ENCODE assay signal across 16 cellular contexts in the genomic region with DNA sequence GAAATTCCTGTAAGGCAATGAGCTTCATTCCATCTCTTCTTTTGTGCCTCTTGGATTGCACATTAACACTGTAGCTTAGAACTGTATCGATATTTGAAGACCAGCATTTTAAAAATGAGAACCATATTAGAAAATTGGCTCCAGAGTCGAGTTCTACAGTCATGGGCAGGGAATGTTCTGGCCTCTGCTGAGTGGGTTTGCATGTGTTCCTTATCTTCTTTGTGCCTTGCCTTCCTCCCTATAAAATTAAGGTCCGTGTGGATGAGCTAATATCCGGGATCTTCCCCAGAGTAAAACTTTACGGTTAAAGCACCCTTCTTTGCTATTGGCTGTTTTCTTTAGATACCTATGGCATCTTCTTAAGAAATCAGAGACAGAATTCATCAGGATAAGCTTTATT.
A peak's percentile ranks its signal among the peaks of the same experiment; 100 is the strongest.
DNase-seq lines count a peak whose midpoint lies in the region; FAIRE-seq and TF ChIP-seq lines count a peak whose summit lies in the region.
"Had no signal": no experiment of that assay in that cellular context is flagged by ENCODE, and none has a peak within 500 bp of the region (broad histone marks: within the 10 kb centered on the region; RNA-seq: fewer than 3 reads in every experiment).

No MANE protein-coding gene starts in this region.

- no peaks in the 10 kb centered on the region for H3K9me3 ChIP-seq in endothelial cell of umbilical vein (replicated peaks; ENCODE audit: control insufficient read depth, insufficient read depth, low read length)
- H3K9me3 ChIP-seq in mammary epithelial cell (replicated peaks; ENCODE audit: insufficient read depth, low read length), result no peaks in the 10 kb centered on the region
- H3K9me3 ChIP-seq: vagina had no signal

- TF ChIP-seq CTCF in AG10803 (conservative IDR thresholded peaks at IDR 0.05; ENCODE audit: low read length) (no peak), endothelial cell of umbilical vein (IDR thresholded peaks at IDR 0.05; ENCODE audit: extremely low read depth in 1 of 2, insufficient read depth in 1 of 2, low read depth in 1 of 2, low read length in 2 of 2) (no peak), mammary epithelial cell (conservative IDR thresholded peaks at IDR 0.05 in 1 of 2, IDR thresholded peaks at IDR 0.05 in 1 of 2; ENCODE audit: extremely low read depth in 1 of 2, insufficient read depth in 1 of 2, low read depth in 1 of 2, low read length in 2 of 2) (no peak)

- no peak for TF ChIP-seq POLR2A in endothelial cell of umbilical vein (IDR thresholded peaks at IDR 0.05; ENCODE audit: low read depth, low read length)
- TF ChIP-seq POLR2A in GM12891 (IDR thresholded peaks at IDR 0.05; ENCODE audit: low read depth, low read length), result no peak

- POLR2A ChIA-PET in endothelial cell of umbilical vein (lab: Charles Lee), result no interaction called here

- H3K9ac ChIP-seq in endothelial cell of umbilical vein (replicated peaks; ENCODE audit: extremely low read depth, insufficient read depth, low read length) (no peak overlapping the region), mammary epithelial cell (ENCODE audit: insufficient read depth, low read length) (no peak overlapping the region)

- H3K4me2 ChIP-seq in endothelial cell of umbilical vein (ENCODE audit: insufficient read depth, low read length) (no peak overlapping the region), mammary epithelial cell (ENCODE audit: insufficient read depth, low read depth, low read length) (no peak overlapping the region)

- CTCF ChIA-PET in endothelial cell of umbilical vein (lab: Charles Lee), result interaction anchor here (0.9 to 1.4 kb wide), 5 partner anchors 13 to 206 kb away, joined by 3 to 4 read pairs (median 3); no protein-coding TSS in a partner anchor
- CTCF ChIA-PET in mammary epithelial cell (lab: Charles Lee; ENCODE audit: low non-redundant PET), result no interaction called here

- no peaks in the 10 kb centered on the region for H3K4me1 ChIP-seq in endothelial cell of umbilical vein (ENCODE audit: control insufficient read depth, extremely low read depth, insufficient read depth, low read length)
- no peaks in the 10 kb centered on the region for H3K4me1 ChIP-seq in mammary epithelial cell (ENCODE audit: insufficient read depth, low read length)
- H3K4me1 ChIP-seq: vagina had no signal

- no peak overlapping the region for H3K27ac ChIP-seq in endothelial cell of umbilical vein (ENCODE audit: insufficient read depth, low read depth, low read length)
- no peak overlapping the region for H3K27ac ChIP-seq in mammary epithelial cell (ENCODE audit: insufficient read depth, low read depth, low read length)
- H3K27ac ChIP-seq: vagina had no signal

- H3K27me3 ChIP-seq in endothelial cell of umbilical vein (ENCODE audit: control insufficient read depth in 2 of 2, insufficient read depth in 2 of 2, low read length in 2 of 2) (peaks cover 2 to 5% of the 10 kb centered on the region in 2 experiments), mammary epithelial cell (ENCODE audit: insufficient read depth, low read length) (peaks cover 3% of the 10 kb centered on the region)
- H3K27me3 ChIP-seq: vagina had no signal

- H3K79me2 ChIP-seq in endothelial cell of umbilical vein (ENCODE audit: control insufficient read depth, insufficient read depth, low read length) (no peaks in the 10 kb centered on the region), mammary epithelial cell (ENCODE audit: insufficient read depth, low read length) (no peaks in the 10 kb centered on the region)

- in situ Hi-C loops in mammary epithelial cell (cut with MboI; ENCODE audit: low sequenced_read_pairs in 2 of 2), result no loop called here

- FAIRE-seq in endothelial cell of umbilical vein (lab: Jason Lieb, UNC) (no peak), GM19239 (lab: Jason Lieb, UNC) (no peak), GM12891 (lab: Jason Lieb, UNC) (no peak)

- intact Hi-C loops in endothelial cell of umbilical vein (cut with micrococcal nuclease) (no loop called here), mammary epithelial cell (cut with micrococcal nuclease) (loop anchor here (10.0 kb wide), 1 partner anchor 203 kb away; a partner anchor contains a TSS)

- WGBS in mammary epithelial cell (ENCODE audit: low coverage, missing lambda C conversion rate), result 35% methylated on average over 5 of the region's 5 CpGs

- dilution Hi-C loops in endothelial cell of umbilical vein (cut with MboI; ENCODE audit: extremely low pct_ligation_motif_present, low sequenced_read_pairs), result no loop called here
- dilution Hi-C loops in mammary epithelial cell (cut with HindIII; ENCODE audit: low sequenced_read_pairs), result loop anchor here (10.0 kb wide), 1 partner anchor 183 kb away; no protein-coding TSS in a partner anchor

- no peaks in the 10 kb centered on the region for H3K9me1 ChIP-seq in endothelial cell of umbilical vein (replicated peaks; ENCODE audit: control insufficient read depth, extremely low read depth, insufficient read depth, low read length)

- H4K20me1 ChIP-seq in endothelial cell of umbilical vein (replicated peaks; ENCODE audit: control insufficient read depth, extremely low read depth, insufficient read depth, low read length) (no peaks in the 10 kb centered on the region), mammary epithelial cell (ENCODE audit: insufficient read depth, low read length) (no peaks in the 10 kb centered on the region)

- H2AFZ ChIP-seq in endothelial cell of umbilical vein (ENCODE audit: low read depth, low read length), result no peak overlapping the region
- no peak overlapping the region for H2AFZ ChIP-seq in mammary epithelial cell (ENCODE audit: low read depth, low read length)

- peak; percentile 85 for DNase-seq in AG10803 (ENCODE audit: low read depth)
- peak; percentile 28 for DNase-seq in GM04504 (ENCODE audit: low read depth)
- peak; percentile 21 for DNase-seq in endothelial cell of umbilical vein (ENCODE audit: low read depth, low spot score)
- peak; percentile 11 for DNase-seq in non-pigmented ciliary epithelial cell (ENCODE audit: low read depth)
- no peak for DNase-seq in stimulated activated naive CD4-positive, alpha-beta T cell treated with Interleukin-2 at 50 U/mL for 16 hours (lab: John Stamatoyannopoulos, UW)
- DNase-seq in GM19239 (ENCODE audit: insufficient read length, low spot score), result no peak
- no peak for DNase-seq in GM12891 (ENCODE audit: insufficient read length, low spot score)
- DNase-seq in mammary epithelial cell, result no peak
- DNase-seq: activated CD8-positive, alpha-beta memory T cell treated with anti-CD3 and anti-CD28 coated beads, Interleukin-2, amount 50 U/mL, for 48 hours; amygdala; effector CD4-positive, alpha-beta T cell; SIG-M5; stimulated activated CD4-positive, alpha-beta T cell treated with anti-CD3 and anti-CD28 coated beads, Interleukin-4, amount 100 ng/mL, for 4 hours; T-cell had no signal

- H3K36me3 ChIP-seq in endothelial cell of umbilical vein (ENCODE audit: control insufficient read depth in 2 of 2, extremely low read depth in 1 of 2, insufficient read depth in 2 of 2, low read length in 2 of 2) (no peaks in the 10 kb centered on the region), mammary epithelial cell (ENCODE audit: insufficient read depth, low read length) (no peaks in the 10 kb centered on the region)
- H3K36me3 ChIP-seq: vagina had no signal

- H3K4me3 ChIP-seq in AG10803 (ENCODE audit: low read length) (no peak overlapping the region), endothelial cell of umbilical vein (replicated peaks in 1 of 3; ENCODE audit: insufficient read depth in 1 of 3, low read depth in 1 of 3, low read length in 3 of 3) (no peak overlapping the region), mammary epithelial cell (replicated peaks in 1 of 3; ENCODE audit: insufficient read depth in 1 of 3, low read depth in 2 of 3, low read length in 3 of 3) (no peak overlapping the region)
- H3K4me3 ChIP-seq: skin epidermis, vagina had no signal

- BruUV-seq in endothelial cell of umbilical vein (replicated peaks; lab: Mats Ljungman, UMichigan) (no TSS peak), mammary epithelial cell (replicated peaks; lab: Mats Ljungman, UMichigan) (no TSS peak)

TF ChIP-seq in endothelial cell of umbilical vein, 7 proteins besides CTCF, POLR2A, EP300 and RAD21:
- TF ChIP-seq FOS (IDR thresholded peaks at IDR 0.05; ENCODE audit: borderline replicate concordance, insufficient read depth, low read length) (no peak), GATA2 (IDR thresholded peaks at IDR 0.05; ENCODE audit: insufficient read depth, insufficient read length, low read depth, low read length) (peak; percentile 40), MYC (IDR thresholded peaks at IDR 0.05; ENCODE audit: low read depth, low read length) (no peak), EZH2 (IDR thresholded peaks at IDR 0.05; ENCODE audit: borderline replicate concordance, low read depth, low read length, severe bottlenecking) (no peak)
- TF ChIP-seq, protein P1, sequence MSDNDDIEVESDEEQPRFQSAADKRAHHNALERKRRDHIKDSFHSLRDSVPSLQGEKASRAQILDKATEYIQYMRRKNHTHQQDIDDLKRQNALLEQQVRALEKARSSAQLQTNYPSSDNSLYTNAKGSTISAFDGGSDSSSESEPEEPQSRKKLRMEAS (IDR thresholded peaks at IDR 0.05; ENCODE audit: insufficient read depth, insufficient read length), result no peak

TF ChIP-seq in GM12891, 5 proteins besides CTCF, POLR2A, EP300 and RAD21:
- TF ChIP-seq PAX5 (IDR thresholded peaks at IDR 0.05; ENCODE audit: insufficient read depth, low read length, severe bottlenecking), result no peak

Comparison
In these comparisons a context has a peak if more than half of its experiments do, and no peak if none do; other contexts are left out.
1. DNase-seq: peak in AG10803 (single experiment), GM04504 (single experiment), endothelial cell of umbilical vein (single experiment) and non-pigmented ciliary epithelial cell (single experiment); none in stimulated activated naive CD4-positive, alpha-beta T cell treated with Interleukin-2 at 50 U/mL for 16 hours (single experiment), GM19239 (single experiment), GM12891 (single experiment) and mammary epithelial cell (single experiment).